In genomic region chr22:28394711-28395110, GRCh38 we compare ENCODE assay signal across 19 cellular contexts.
DNase-seq lines count a peak whose midpoint lies in the region; ATAC-seq and TF ChIP-seq lines count a peak whose summit lies in the region.
"Had no signal": no experiment of that assay in that cellular context is flagged by ENCODE, and none has a peak within 500 bp of the region (broad histone marks: within the 10 kb centered on the region; RNA-seq: fewer than 3 reads in every experiment).

No MANE protein-coding gene starts in this region.

- H3K27me3 Mint-ChIP-seq in activated T-helper 1 cell treated with anti-CD3 and anti-CD28 coated beads, Interleukin-12 subunit alpha, Interleukin-12 subunit beta, Interleukin-2, Interleukin-4 antibody, amounts not matched to agents 30 ng/mL and 10 ng/mL and 1 ng/mL, durations not matched to agents 14 hours and 24 hours and 36 hours (ENCODE audit: insufficient read depth): no peaks in the 10 kb centered on the region
- H3K27me3 Mint-ChIP-seq in mesothelial cell of epicardium (ENCODE audit: low read depth): no peaks in the 10 kb centered on the region

- ATAC-seq in HG02981 (IDR thresholded peaks at IDR 0.05; ENCODE audit: unreplicated experiment): no peak
- ATAC-seq: Panc1 had no signal

- H3K27ac ChIP-seq in subcutaneous abdominal adipose tissue (ENCODE audit: low read depth, low read length): peak overlapping the region; percentile 74
- H3K27ac ChIP-seq: KMS-11 had no signal

- DNase-seq in HCEC 1CT: peak; percentile 18
- no peak for DNase-seq in activated T-helper 1 cell treated with anti-CD3 and anti-CD28 coated beads, Interleukin-12 subunit alpha, Interleukin-12 subunit beta, Interleukin-2, Interleukin-4 antibody, amounts not matched to agents 30 ng/mL and 10 ng/mL and 1 ng/mL, durations not matched to agents 14 hours and 24 hours and 36 hours (ENCODE audit: low spot score)
- no peak for DNase-seq in mesothelial cell of epicardium (ENCODE audit: low spot score in 2 of 2, unreplicated experiment in 2 of 2)
- DNase-seq in NCI-H748 (lab: John Stamatoyannopoulos, UW; ENCODE audit: unreplicated experiment): no peak
- DNase-seq in NCI-H1694 (lab: John Stamatoyannopoulos, UW): no peak
- DNase-seq: CD4-positive, CD25-positive, alpha-beta regulatory T cell; DMS79; H9; NCI-H1105; NCI-H146; NCI-H2029 treated with DMSO at 0.1 percent for 48 hours; NCI-H226; NCI-H510A treated with DMSO at 0.1 percent for 48 hours; NCI-H774; NK-92 treated with Interleukin-12 subunit alpha and Interleukin-12 subunit beta, amount 100 ng/mL, for 24 hours had no signal

- no peak overlapping the region for H3K4me3 Mint-ChIP-seq in activated T-helper 1 cell treated with anti-CD3 and anti-CD28 coated beads, Interleukin-12 subunit alpha, Interleukin-12 subunit beta, Interleukin-2, Interleukin-4 antibody, amounts not matched to agents 30 ng/mL and 10 ng/mL and 1 ng/mL, durations not matched to agents 14 hours and 24 hours and 36 hours
- no peak overlapping the region for H3K4me3 Mint-ChIP-seq in mesothelial cell of epicardium
- H3K4me3 Mint-ChIP-seq: CD4-positive, CD25-positive, alpha-beta regulatory T cell; H9 had no signal

- peaks cover 8% of the 10 kb centered on the region for H3K36me3 Mint-ChIP-seq in activated T-helper 1 cell treated with anti-CD3 and anti-CD28 coated beads, Interleukin-12 subunit alpha, Interleukin-12 subunit beta, Interleukin-2, Interleukin-4 antibody, amounts not matched to agents 30 ng/mL and 10 ng/mL and 1 ng/mL, durations not matched to agents 14 hours and 24 hours and 36 hours (ENCODE audit: low read depth)
- H3K36me3 Mint-ChIP-seq in mesothelial cell of epicardium: peaks cover 9% of the 10 kb centered on the region
- H3K36me3 Mint-ChIP-seq: CD4-positive, CD25-positive, alpha-beta regulatory T cell had no signal

- no peak overlapping the region for H3K4me3 ChIP-seq in subcutaneous abdominal adipose tissue (ENCODE audit: low read depth in 1 of 5, low read length in 5 of 5)

- no peak for TF ChIP-seq CTCF in mesothelial cell of epicardium (IDR thresholded peaks at IDR 0.05; ENCODE audit: unreplicated experiment)

- H3K9me3 Mint-ChIP-seq in activated T-helper 1 cell treated with anti-CD3 and anti-CD28 coated beads, Interleukin-12 subunit alpha, Interleukin-12 subunit beta, Interleukin-2, Interleukin-4 antibody, amounts not matched to agents 30 ng/mL and 10 ng/mL and 1 ng/mL, durations not matched to agents 14 hours and 24 hours and 36 hours: peaks cover 4% of the 10 kb centered on the region
- peaks cover 8% of the 10 kb centered on the region for H3K9me3 Mint-ChIP-seq in mesothelial cell of epicardium

- no peaks in the 10 kb centered on the region for H3K27me3 ChIP-seq in subcutaneous abdominal adipose tissue (ENCODE audit: control insufficient read depth in 5 of 5, insufficient read depth in 4 of 5, low read length in 5 of 5)

- H3K27ac Mint-ChIP-seq in activated T-helper 1 cell treated with anti-CD3 and anti-CD28 coated beads, Interleukin-12 subunit alpha, Interleukin-12 subunit beta, Interleukin-2, Interleukin-4 antibody, amounts not matched to agents 30 ng/mL and 10 ng/mL and 1 ng/mL, durations not matched to agents 14 hours and 24 hours and 36 hours: peak overlapping the region; percentile 1
- peak overlapping the region; percentile 5 for H3K27ac Mint-ChIP-seq in mesothelial cell of epicardium
- H3K27ac Mint-ChIP-seq: CD4-positive, CD25-positive, alpha-beta regulatory T cell; H9 had no signal

- intact Hi-C loops in activated T-helper 1 cell treated with anti-CD3 and anti-CD28 coated beads, Interleukin-12 subunit alpha, Interleukin-12 subunit beta, Interleukin-2, Interleukin-4 antibody, amounts not matched to agents 30 ng/mL and 10 ng/mL and 1 ng/mL, durations not matched to agents 14 hours and 24 hours and 36 hours (cut with micrococcal nuclease): no loop called here

- no peak overlapping the region for H3K9ac ChIP-seq in subcutaneous abdominal adipose tissue (ENCODE audit: low read length in 5 of 5)
- H3K9ac ChIP-seq: KMS-11 had no signal

- H3K4me1 Mint-ChIP-seq in activated T-helper 1 cell treated with anti-CD3 and anti-CD28 coated beads, Interleukin-12 subunit alpha, Interleukin-12 subunit beta, Interleukin-2, Interleukin-4 antibody, amounts not matched to agents 30 ng/mL and 10 ng/mL and 1 ng/mL, durations not matched to agents 14 hours and 24 hours and 36 hours (ENCODE audit: low read depth): peaks cover 42% of the 10 kb centered on the region
- peaks cover 34% of the 10 kb centered on the region for H3K4me1 Mint-ChIP-seq in mesothelial cell of epicardium
- H3K4me1 Mint-ChIP-seq: H9 had no signal

- H3K9me3 ChIP-seq in subcutaneous abdominal adipose tissue (ENCODE audit: control insufficient read depth in 5 of 5, low read length in 5 of 5): no peaks in the 10 kb centered on the region

- H3K36me3 ChIP-seq in subcutaneous abdominal adipose tissue (ENCODE audit: control insufficient read depth in 5 of 5, insufficient read depth in 5 of 5, low read length in 5 of 5): no peaks in the 10 kb centered on the region

- peaks cover 0 to 29% (median 9%) of the 10 kb centered on the region in 5 donors for H3K4me1 ChIP-seq in subcutaneous abdominal adipose tissue (ENCODE audit: control insufficient read depth in 5 of 5, insufficient read depth in 5 of 5, low read length in 5 of 5)
